ENCODE assay signal across 12 cellular contexts in the genomic region with DNA sequence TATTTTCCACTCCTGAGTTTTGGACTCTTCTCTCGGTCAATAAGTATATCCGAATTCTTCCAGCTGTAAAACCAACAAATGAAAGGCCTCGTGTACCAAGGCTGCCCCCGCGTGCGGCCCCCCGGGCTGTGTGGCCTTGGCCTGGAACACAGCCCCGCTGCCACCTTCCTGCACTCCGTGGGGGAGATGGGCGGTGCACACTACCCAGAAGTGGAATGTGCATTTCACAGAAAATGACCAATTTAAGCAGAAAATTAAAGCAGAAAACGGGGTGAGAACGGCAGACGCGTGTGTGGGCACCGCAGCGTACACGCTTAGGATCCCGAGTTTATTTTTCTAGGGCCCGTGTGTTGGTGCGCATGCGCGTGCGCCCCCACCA. TPM values are rescaled to one million over a fixed set of nuclear protein-coding genes. Genes with fewer than 3 reads are reported as not detected.
DNase-seq lines count a peak whose midpoint lies in the region; ATAC-seq and TF ChIP-seq lines count a peak whose summit lies in the region.
"Had no signal": no experiment of that assay in that cellular context is flagged by ENCODE, and none has a peak within 500 bp of the region (broad histone marks: within the 10 kb centered on the region; RNA-seq: fewer than 3 reads in every experiment).

No MANE protein-coding gene starts in this region.

- peak overlapping the region; percentile 69 to 74 for H3K4me3 Mint-ChIP-seq in activated T-cell treated with anti-CD3 and anti-CD28 coated beads, Interleukin-2, amount 50 U/mL, for 72 hours
- peak overlapping the region; percentile 68 for H3K4me3 Mint-ChIP-seq in chondrocyte (ENCODE audit: unreplicated experiment)
- H3K4me3 Mint-ChIP-seq in naive thymus-derived CD8-positive, alpha-beta T cell = peak overlapping the region in 9 of 10 donors; percentile 75 to 89 (median 84)

- no peak for ATAC-seq in activated T-cell treated with anti-CD3 and anti-CD28 coated beads, Interleukin-2, amount 50 U/mL, for 72 hours (replicated peaks in 1 of 2)
- no peak for ATAC-seq in naive thymus-derived CD8-positive, alpha-beta T cell
- ATAC-seq in thoracic aorta (ENCODE audit: insufficient number of reproducible peaks, low FRiP score, low read depth) (no peak), HG03520 (IDR thresholded peaks at IDR 0.05; ENCODE audit: unreplicated experiment) (no peak)

- peak overlapping the region; percentile 64 for H3K4me3 ChIP-seq in thoracic aorta

- peaks cover 11 to 25% of the 10 kb centered on the region in 2 donors for H3K4me1 ChIP-seq in thoracic aorta (ENCODE audit: control insufficient read depth in 1 of 2, low read depth in 2 of 2)

- no peaks in the 10 kb centered on the region for H3K9me3 ChIP-seq in thoracic aorta

- H3K27me3 ChIP-seq in thoracic aorta (replicated peaks; ENCODE audit: insufficient read depth) = no peaks in the 10 kb centered on the region

- no peaks in the 10 kb centered on the region for H3K36me3 ChIP-seq in thoracic aorta

- H3K27me3 Mint-ChIP-seq in activated T-cell treated with anti-CD3 and anti-CD28 coated beads, Interleukin-2, amount 50 U/mL, for 72 hours (ENCODE audit: low read depth) = peaks cover 41% of the 10 kb centered on the region
- peaks cover 6% of the 10 kb centered on the region for H3K27me3 Mint-ChIP-seq in chondrocyte (ENCODE audit: low read depth)
- peaks cover 7 to 55% (median 25%) of the 10 kb centered on the region in 5 donors for H3K27me3 Mint-ChIP-seq in naive thymus-derived CD8-positive, alpha-beta T cell

- H3K9me3 Mint-ChIP-seq in activated T-cell treated with anti-CD3 and anti-CD28 coated beads, Interleukin-2, amount 50 U/mL, for 72 hours = no peaks in the 10 kb centered on the region
- H3K9me3 Mint-ChIP-seq in chondrocyte (ENCODE audit: low read depth) = no peaks in the 10 kb centered on the region
- peaks cover 0 to under 1% (median 0%) of the 10 kb centered on the region in 9 donors for H3K9me3 Mint-ChIP-seq in naive thymus-derived CD8-positive, alpha-beta T cell

- no peaks in the 10 kb centered on the region for H3K36me3 Mint-ChIP-seq in activated T-cell treated with anti-CD3 and anti-CD28 coated beads, Interleukin-2, amount 50 U/mL, for 72 hours (ENCODE audit: insufficient read depth in 2 of 2)
- no peaks in the 10 kb centered on the region for H3K36me3 Mint-ChIP-seq in chondrocyte (ENCODE audit: low read depth)
- H3K36me3 Mint-ChIP-seq in naive thymus-derived CD8-positive, alpha-beta T cell = no peaks in the 10 kb centered on the region

- H3K27ac Mint-ChIP-seq in activated T-cell treated with anti-CD3 and anti-CD28 coated beads, Interleukin-2, amount 50 U/mL, for 72 hours = no peak overlapping the region
- no peak overlapping the region for H3K27ac Mint-ChIP-seq in chondrocyte (ENCODE audit: unreplicated experiment)
- peak overlapping the region in 1 of 10 donors; percentile 85 for H3K27ac Mint-ChIP-seq in naive thymus-derived CD8-positive, alpha-beta T cell

- H3K4me1 Mint-ChIP-seq in activated T-cell treated with anti-CD3 and anti-CD28 coated beads, Interleukin-2, amount 50 U/mL, for 72 hours (ENCODE audit: low read depth) = peaks cover 8% of the 10 kb centered on the region
- peaks cover 20% of the 10 kb centered on the region for H3K4me1 Mint-ChIP-seq in chondrocyte (ENCODE audit: low read depth)
- peaks cover 8 to 16% (median 11%) of the 10 kb centered on the region in 4 donors for H3K4me1 Mint-ChIP-seq in naive thymus-derived CD8-positive, alpha-beta T cell

- POLR2A ChIA-PET in naive thymus-derived CD8-positive, alpha-beta T cell (lab: Charles Lee) = interaction anchor here (1.5 kb wide), 1 partner anchor 41 kb away, joined by 3 read pairs; no protein-coding TSS in a partner anchor

- DNase-seq in activated T-cell treated with anti-CD3 and anti-CD28 coated beads, Interleukin-2, amount 50 U/mL, for 72 hours = no peak
- DNase-seq in activated T-cell treated with anti-CD3 and anti-CD28 coated beads, Interleukin-2, amount 50 U/mL, for 1 hour = no peak
- no peak for DNase-seq in chondrocyte (ENCODE audit: low spot score)
- no peak for DNase-seq in naive thymus-derived CD8-positive, alpha-beta T cell
- DNase-seq in thoracic aorta (ENCODE audit: low spot score) = no peak
- DNase-seq in NCI-H146 treated with DMSO at 0.1 percent for 48 hours (lab: John Stamatoyannopoulos, UW; ENCODE audit: unreplicated experiment) = no peak
- no peak for DNase-seq in germinal center (ENCODE audit: low spot score)
- DNase-seq: ACHN; dorsolateral prefrontal cortex; GDM1; stimulated activated CD4-positive, alpha-beta T cell treated with anti-CD3 and anti-CD28 coated beads, Interleukin-4, amount 100 ng/mL, for 4 hours had no signal

- no peak overlapping the region for H3K27ac ChIP-seq in thoracic aorta

- TF ChIP-seq CTCF in chondrocyte (IDR thresholded peaks at IDR 0.05) = no peak
- TF ChIP-seq CTCF in thoracic aorta (IDR thresholded peaks at IDR 0.05) = no peak

RNA-seq across cellular contexts. Expression of gene ZNF516, which starts 34.4 kb away (rescaled TPM):
- 10 to 100 TPM; 13.2 to 13.9 TPM for total RNA-seq in activated T-cell treated with anti-CD3 and anti-CD28 coated beads, Interleukin-2, amount 50 U/mL, for 72 hours
- total RNA-seq in chondrocyte (26.1 to 31.8 TPM (median 27.7 TPM) in 3 replicates), thoracic aorta (10 to 100 TPM; 19.5 to 19.8 TPM)
- total RNA-seq in naive thymus-derived CD8-positive, alpha-beta T cell = 10 to 100 TPM; 25.7 to 27.2 TPM
- polyA plus RNA-seq in naive thymus-derived CD8-positive, alpha-beta T cell = 1 to 10 TPM in 2 of 3 donors, under 1 TPM in 1; 0.80 to 5.8 (median 1.8) TPM
